ENCODE assay signal across 9 cellular contexts in genomic region chr11:32435511-32435946, GRCh38. TPM values are rescaled to one million over a fixed set of nuclear protein-coding genes. Genes with fewer than 3 reads are reported as not detected.
DNase-seq lines count a peak whose midpoint lies in the region; ATAC-seq and TF ChIP-seq lines count a peak whose summit lies in the region.
"Had no signal": no experiment of that assay in that cellular context is flagged by ENCODE, and none has a peak within 500 bp of the region (broad histone marks: within the 10 kb centered on the region; RNA-seq: fewer than 3 reads in every experiment).

Gene WT1, minus strand, starts transcription at chr11:32435539.

- no peak within 1 kb of the TSS for H3K4me3 ChIP-seq in CD4-positive, alpha-beta memory T cell (ENCODE audit: low read length in 2 of 2)
- H3K4me3 ChIP-seq in LNCaP clone FGC (ENCODE audit: low read depth, low read length): peak within 1 kb of the TSS; percentile 18; the same call in 1 of the 2 replicates

- no peaks in the 10 kb centered on the region for H3K36me3 Mint-ChIP-seq in CD4-positive, alpha-beta memory T cell
- peaks cover 7% of the 10 kb centered on the region for H3K36me3 Mint-ChIP-seq in chondrocyte (ENCODE audit: low read depth)

- CTCF ChIA-PET in CD4-positive, alpha-beta memory T cell (lab: Charles Lee; ENCODE audit: partially characterized antibody): no interaction called here

- H3K9me3 ChIP-seq in CD4-positive, alpha-beta memory T cell (ENCODE audit: control insufficient read depth in 1 of 2, low read length in 2 of 2): no peaks in the 10 kb centered on the region

- no peak for ATAC-seq in HG03571 (IDR thresholded peaks at IDR 0.05; ENCODE audit: unreplicated experiment)
- no peak for ATAC-seq in GM18520 (IDR thresholded peaks at IDR 0.05; ENCODE audit: unreplicated experiment)

- H3K27ac Mint-ChIP-seq in CD4-positive, alpha-beta memory T cell: no peak within 1 kb of the TSS
- H3K27ac Mint-ChIP-seq in chondrocyte (ENCODE audit: unreplicated experiment): no peak within 1 kb of the TSS

- peaks cover 63 to 65% of the 10 kb centered on the region in 2 donors for H3K27me3 Mint-ChIP-seq in CD4-positive, alpha-beta memory T cell
- peaks cover 82% of the 10 kb centered on the region for H3K27me3 Mint-ChIP-seq in chondrocyte (ENCODE audit: low read depth)

- peaks cover 60% of the 10 kb centered on the region for H3K4me1 ChIP-seq in CD4-positive, alpha-beta memory T cell (ENCODE audit: insufficient read depth, low read length)

- peaks cover 21 to 67% (median 46%) of the 10 kb centered on the region in 4 donors for H3K4me1 Mint-ChIP-seq in CD4-positive, alpha-beta memory T cell
- peaks cover 13% of the 10 kb centered on the region for H3K4me1 Mint-ChIP-seq in chondrocyte (ENCODE audit: low read depth)

- intact Hi-C loops in CD4-positive, alpha-beta memory T cell (cut with micrococcal nuclease): no loop called here

- no peak within 1 kb of the TSS for H3K27ac ChIP-seq in CD4-positive, alpha-beta memory T cell (ENCODE audit: low read depth, low read length)

- DNase-seq in CD4-positive, alpha-beta memory T cell: no peak
- DNase-seq in LNCaP clone FGC (ENCODE audit: low read depth) (no peak), chondrocyte (ENCODE audit: low spot score) (no peak), myocyte (ENCODE audit: low read depth) (peak; percentile 9), DMS153 (lab: John Stamatoyannopoulos, UW) (no peak), NCI-H187 (lab: John Stamatoyannopoulos, UW) (no peak)

- H3K36me3 ChIP-seq in CD4-positive, alpha-beta memory T cell (ENCODE audit: insufficient read depth, low read length): no peaks in the 10 kb centered on the region

- POLR2A ChIA-PET in CD4-positive, alpha-beta memory T cell (lab: Charles Lee; ENCODE audit: partially characterized antibody): no interaction called here

- peak within 1 kb of the TSS in 7 of 8 donors; percentile 48 to 82 (median 71) for H3K4me3 Mint-ChIP-seq in CD4-positive, alpha-beta memory T cell
- H3K4me3 Mint-ChIP-seq in chondrocyte (ENCODE audit: unreplicated experiment): peak within 1 kb of the TSS; percentile 44

- TF ChIP-seq CTCF in LNCaP clone FGC (IDR thresholded peaks at IDR 0.05; ENCODE audit: control insufficient read depth, extremely low read depth, insufficient read depth) (no peak), chondrocyte (IDR thresholded peaks at IDR 0.05) (no peak)

- H3K9me3 Mint-ChIP-seq in CD4-positive, alpha-beta memory T cell: peaks cover 0 to 7% (median 0%) of the 10 kb centered on the region in 8 donors
- peaks cover 3% of the 10 kb centered on the region for H3K9me3 Mint-ChIP-seq in chondrocyte (ENCODE audit: low read depth)

- H3K27me3 ChIP-seq in CD4-positive, alpha-beta memory T cell (ENCODE audit: insufficient read depth, low read length): peaks cover 68% of the 10 kb centered on the region

RNA-seq across cellular contexts. Expression of gene WT1, which starts in this region (rescaled TPM):
- not detected for total RNA-seq in CD4-positive, alpha-beta memory T cell
- not detected for polyA plus RNA-seq in CD4-positive, alpha-beta memory T cell
- total RNA-seq in chondrocyte (not detected in 3 replicates), myocyte (not detected in 2 replicates)
- polyA plus RNA-seq in myocyte (2012): not detected
- total RNA-seq: frontal cortex had no signal

Comparison
In these comparisons a context has a peak if more than half of its experiments do, and no peak if none do; other contexts are left out.
1. Peak in DNase-seq in myocyte; RNA of the gene not detected or under 1 TPM.